27 cellular contexts compared by ENCODE assay signal in genomic region chr5:122430328-122430586, GRCh38.
"Had no signal": no experiment of that assay in that cellular context is flagged by ENCODE, and none has a peak within 500 bp of the region (broad histone marks: within the 10 kb centered on the region; RNA-seq: fewer than 3 reads in every experiment).

No MANE protein-coding gene starts in this region.

- H3K9me3 ChIP-seq: SJCRH30 had no signal

- H3K27me3 ChIP-seq: brain microvascular endothelial cell had no signal

- H3K4me1 Mint-ChIP-seq: activated CD4-positive, alpha-beta T cell treated with anti-CD3 and anti-CD28 coated beads for 36 hours; activated CD4-positive, alpha-beta T cell treated with anti-CD3 and anti-CD28 coated beads, Interleukin-2, amount 10 ng/mL, durations not matched to agents 7 days and 5 days; activated naive CD4-positive, alpha-beta T cell treated with anti-CD3 and anti-CD28 coated beads, Interleukin-2, amount 10 ng/mL, durations not matched to agents 7 days and 5 days; activated naive CD8-positive, alpha-beta T cell treated with anti-CD3 and anti-CD28 coated beads, Interleukin-2, amount 50 U/mL, for 24 hours; central memory CD8-positive, alpha-beta T cell had no signal

- H3K4me3 ChIP-seq: MG63, SJCRH30, SK-N-MC had no signal

- H3K9me3 Mint-ChIP-seq: activated CD4-positive, alpha-beta T cell treated with anti-CD3 and anti-CD28 coated beads, Interleukin-2, amount 10 ng/mL, durations not matched to agents 7 days and 5 days; activated naive CD4-positive, alpha-beta T cell treated with anti-CD3 and anti-CD28 coated beads, Interleukin-2, amount 10 ng/mL, durations not matched to agents 7 days and 5 days; activated T-cell treated with anti-CD3 and anti-CD28 coated beads, Interleukin-2, amount 50 U/mL, for 24 hours; activated T-helper 1 cell treated with anti-CD3 and anti-CD28 coated beads, Interleukin-12 subunit alpha, Interleukin-12 subunit beta, Interleukin-2, Interleukin-4 antibody, amounts not matched to agents 30 ng/mL and 10 ng/mL and 1 ng/mL, durations not matched to agents 14 hours and 24 hours and 36 hours had no signal

- FAIRE-seq: TTC549 had no signal

- H3K4me3 Mint-ChIP-seq: activated CD4-positive, alpha-beta T cell treated with anti-CD3 and anti-CD28 coated beads for 36 hours; activated CD4-positive, alpha-beta T cell treated with anti-CD3 and anti-CD28 coated beads, Interleukin-2, amount 10 ng/mL, durations not matched to agents 7 days and 5 days; activated CD8-positive, alpha-beta T cell treated with anti-CD3 and anti-CD28 coated beads, Interleukin-2, amount 10 ng/mL, durations not matched to agents 7 days and 5 days; activated naive CD4-positive, alpha-beta T cell treated with anti-CD3 and anti-CD28 coated beads, Interleukin-2, amount 10 ng/mL, durations not matched to agents 7 days and 5 days; activated naive CD8-positive, alpha-beta T cell; activated naive CD8-positive, alpha-beta T cell treated with anti-CD3 and anti-CD28 coated beads, Interleukin-2, amount 50 U/mL, for 24 hours; activated T-cell treated with anti-CD3 and anti-CD28 coated beads, Interleukin-2, amount 50 U/mL, for 24 hours; activated T-helper 1 cell treated with anti-CD3 and anti-CD28 coated beads, Interleukin-12 subunit alpha, Interleukin-12 subunit beta, Interleukin-2, Interleukin-4 antibody, amounts not matched to agents 30 ng/mL and 10 ng/mL and 1 ng/mL, durations not matched to agents 14 hours and 24 hours and 36 hours; central memory CD8-positive, alpha-beta T cell had no signal

- H3K27ac ChIP-seq: brain microvascular endothelial cell, SJCRH30, SK-N-MC had no signal

- H3K36me3 ChIP-seq: brain microvascular endothelial cell, MG63, SJCRH30 had no signal

- ATAC-seq: activated CD4-positive, alpha-beta T cell treated with anti-CD3 and anti-CD28 coated beads for 36 hours; activated CD4-positive, CD25-positive, alpha-beta regulatory T cell treated with anti-CD3 and anti-CD28 coated beads, Interleukin-2, amount 50 U/mL, for 24 hours; activated CD8-positive, alpha-beta T cell treated with anti-CD3 and anti-CD28 coated beads, Interleukin-2, amount 10 ng/mL, durations not matched to agents 7 days and 5 days; activated naive CD8-positive, alpha-beta T cell treated with anti-CD3 and anti-CD28 coated beads, Interleukin-2, amount 50 U/mL, for 24 hours; Panc1 had no signal

- H3K36me3 Mint-ChIP-seq: activated naive CD4-positive, alpha-beta T cell treated with anti-CD3 and anti-CD28 coated beads, Interleukin-2, amount 10 ng/mL, durations not matched to agents 7 days and 5 days; activated naive CD8-positive, alpha-beta T cell had no signal

- H3K4me1 ChIP-seq: SJCRH30 had no signal

- DNase-seq: activated CD4-positive, alpha-beta T cell treated with anti-CD3 and anti-CD28 coated beads for 36 hours; activated CD4-positive, alpha-beta T cell treated with anti-CD3 and anti-CD28 coated beads, Interleukin-2, amount 10 ng/mL, durations not matched to agents 7 days and 5 days; activated CD4-positive, alpha-beta T cell treated with anti-CD3 and anti-CD28 coated beads, Interleukin-2, amount 50 U/mL, for 48 hours; activated CD8-positive, alpha-beta T cell treated with anti-CD3 and anti-CD28 coated beads, Interleukin-2, amount 10 ng/mL, durations not matched to agents 7 days and 5 days; activated gamma-delta T cell treated with Interleukin-2 at 50 U/mL for 16 hours; activated naive CD4-positive, alpha-beta T cell treated with anti-CD3 and anti-CD28 coated beads, Interleukin-2, amount 10 ng/mL, durations not matched to agents 7 days and 5 days; activated naive CD8-positive, alpha-beta T cell treated with anti-CD3 and anti-CD28 coated beads, Interleukin-2, amount 50 U/mL, for 24 hours; activated T-cell treated with anti-CD3 and anti-CD28 coated beads, Interleukin-2, amount 50 U/mL, for 24 hours; brain microvascular endothelial cell; Kasumi-1; MG63; NCI-H1048; NCI-H1436; NCI-H1694; NCI-H1930; NCI-H2081 treated with DMSO at 0.1 percent for 48 hours; NCI-H226; SHP77; SJCRH30; T1000 had no signal

- H3K27me3 Mint-ChIP-seq: activated CD4-positive, alpha-beta T cell treated with anti-CD3 and anti-CD28 coated beads, Interleukin-2, amount 10 ng/mL, durations not matched to agents 7 days and 5 days; activated naive CD4-positive, alpha-beta T cell treated with anti-CD3 and anti-CD28 coated beads, Interleukin-2, amount 10 ng/mL, durations not matched to agents 7 days and 5 days; activated naive CD8-positive, alpha-beta T cell; activated naive CD8-positive, alpha-beta T cell treated with anti-CD3 and anti-CD28 coated beads, Interleukin-2, amount 50 U/mL, for 24 hours; activated T-cell treated with anti-CD3 and anti-CD28 coated beads, Interleukin-2, amount 50 U/mL, for 24 hours; central memory CD8-positive, alpha-beta T cell had no signal

- H3K27ac Mint-ChIP-seq: activated CD4-positive, alpha-beta T cell treated with anti-CD3 and anti-CD28 coated beads for 36 hours; activated CD4-positive, alpha-beta T cell treated with anti-CD3 and anti-CD28 coated beads, Interleukin-2, amount 10 ng/mL, durations not matched to agents 7 days and 5 days; activated CD8-positive, alpha-beta T cell treated with anti-CD3 and anti-CD28 coated beads, Interleukin-2, amount 10 ng/mL, durations not matched to agents 7 days and 5 days; activated naive CD4-positive, alpha-beta T cell treated with anti-CD3 and anti-CD28 coated beads, Interleukin-2, amount 10 ng/mL, durations not matched to agents 7 days and 5 days; activated naive CD8-positive, alpha-beta T cell; activated naive CD8-positive, alpha-beta T cell treated with anti-CD3 and anti-CD28 coated beads, Interleukin-2, amount 50 U/mL, for 24 hours; activated T-cell treated with anti-CD3 and anti-CD28 coated beads, Interleukin-2, amount 50 U/mL, for 24 hours; activated T-helper 1 cell treated with anti-CD3 and anti-CD28 coated beads, Interleukin-12 subunit alpha, Interleukin-12 subunit beta, Interleukin-2, Interleukin-4 antibody, amounts not matched to agents 30 ng/mL and 10 ng/mL and 1 ng/mL, durations not matched to agents 14 hours and 24 hours and 36 hours had no signal
